ENCODE assay signal across 9 cellular contexts in the genomic region with DNA sequence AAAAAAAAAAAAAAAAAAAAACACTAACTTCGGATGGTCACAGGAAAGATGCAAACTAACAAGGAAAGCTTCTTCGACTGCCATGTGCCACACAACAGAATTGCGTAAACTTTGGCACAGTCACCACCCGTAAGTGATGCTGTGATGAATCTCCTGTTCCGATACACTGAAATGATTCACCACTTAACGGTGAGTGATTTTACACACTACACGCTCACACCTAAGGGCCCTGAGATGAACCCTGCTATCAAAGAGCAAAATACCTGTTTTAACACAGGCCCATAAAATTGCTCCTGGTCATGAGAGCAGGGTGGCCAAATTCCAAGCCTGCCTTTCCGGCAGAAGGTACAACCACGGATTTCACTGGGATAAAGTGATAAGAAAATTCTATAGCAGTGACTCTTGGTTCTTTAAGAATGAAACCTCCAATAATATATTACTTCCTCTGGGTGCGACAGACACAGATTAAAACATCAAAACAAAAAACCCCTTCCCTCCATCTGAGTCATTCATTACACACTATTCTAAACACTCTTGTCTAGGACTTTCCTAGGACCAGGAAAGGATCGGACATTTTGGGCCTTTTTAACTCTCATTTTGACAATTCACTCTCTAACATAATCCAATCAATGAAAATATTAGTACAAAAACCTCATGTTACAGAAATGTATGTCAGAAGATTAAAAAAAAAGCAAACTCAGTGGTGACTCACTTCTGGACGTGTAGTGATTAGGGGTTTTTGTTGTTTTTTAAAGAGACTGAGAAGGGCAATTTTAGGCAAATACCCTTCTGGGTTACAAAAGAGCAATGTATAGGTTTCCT. TPM values are rescaled to one million over a fixed set of nuclear protein-coding genes. Genes with fewer than 3 reads are reported as not detected.
A peak's percentile ranks its signal among the peaks of the same experiment; 100 is the strongest.
DNase-seq lines count a peak whose midpoint lies in the region; ATAC-seq and TF ChIP-seq lines count a peak whose summit lies in the region.
"Had no signal": no experiment of that assay in that cellular context is flagged by ENCODE, and none has a peak within 500 bp of the region (broad histone marks: within the 10 kb centered on the region; RNA-seq: fewer than 3 reads in every experiment).

No MANE protein-coding gene starts in this region.

- no peaks in the 10 kb centered on the region for H3K27me3 ChIP-seq in sigmoid colon
- H3K27me3 ChIP-seq: upper lobe of left lung had no signal

- H3K9me3 ChIP-seq in sigmoid colon = no peaks in the 10 kb centered on the region
- H3K9me3 ChIP-seq: upper lobe of left lung had no signal

- peak; percentile 14 for DNase-seq in activated gamma-delta T cell treated with anti-CD3 and anti-CD28 coated beads, Interleukin-2, amount 50 U/mL, for 16 hours (ENCODE audit: low read depth)
- DNase-seq in activated gamma-delta T cell (lab: John Stamatoyannopoulos, UW) = no peak
- DNase-seq in effector CD4-positive, alpha-beta T cell = peak; percentile 25
- DNase-seq in sigmoid colon = no peak
- no peak for DNase-seq in 8988T
- DNase-seq in SK-N-DZ (ENCODE audit: low spot score) = no peak
- DNase-seq: upper lobe of left lung had no signal

- TF ChIP-seq EP300 in sigmoid colon (IDR thresholded peaks at IDR 0.05) = no peak

- H3K4me3 ChIP-seq in sigmoid colon = peak overlapping the region in 1 of 4 donors; percentile 16
- H3K4me3 ChIP-seq: upper lobe of left lung had no signal

- TF ChIP-seq POLR2A in sigmoid colon (IDR thresholded peaks at IDR 0.05) = no peak

- H3K27ac ChIP-seq in sigmoid colon = peak overlapping the region; percentile 41 to 95 (median 91)

- H3K9me3 Mint-ChIP-seq in T-helper 1 cell treated with Interleukin-12 subunit alpha and Interleukin-12 subunit beta and Interleukin-4 antibody, amounts not matched to agents 30 μg/mL and 1 μg/mL, for 36 hours = no peaks in the 10 kb centered on the region

- intact Hi-C loops in sigmoid colon (cut with DNase I) = no loop called here

- H3K4me1 Mint-ChIP-seq in T-helper 1 cell treated with Interleukin-12 subunit alpha and Interleukin-12 subunit beta and Interleukin-4 antibody, amounts not matched to agents 30 μg/mL and 1 μg/mL, for 36 hours (ENCODE audit: low read depth) = peaks cover 33% of the 10 kb centered on the region

- H3K4me3 Mint-ChIP-seq in T-helper 1 cell treated with Interleukin-12 subunit alpha and Interleukin-12 subunit beta and Interleukin-4 antibody, amounts not matched to agents 30 μg/mL and 1 μg/mL, for 36 hours = peak overlapping the region; percentile 79

- no peaks in the 10 kb centered on the region for H3K27me3 Mint-ChIP-seq in T-helper 1 cell treated with Interleukin-12 subunit alpha and Interleukin-12 subunit beta and Interleukin-4 antibody, amounts not matched to agents 30 μg/mL and 1 μg/mL, for 36 hours (ENCODE audit: low read depth)

- peak; percentile 61 for ATAC-seq in HG02973 (IDR thresholded peaks at IDR 0.05; ENCODE audit: unreplicated experiment)

- H3K36me3 ChIP-seq in sigmoid colon = no peaks in the 10 kb centered on the region
- H3K36me3 ChIP-seq: upper lobe of left lung had no signal

- TF ChIP-seq CTCF in sigmoid colon (IDR thresholded peaks at IDR 0.05) = no peak

- peaks cover 12% of the 10 kb centered on the region for H3K36me3 Mint-ChIP-seq in T-helper 1 cell treated with Interleukin-12 subunit alpha and Interleukin-12 subunit beta and Interleukin-4 antibody, amounts not matched to agents 30 μg/mL and 1 μg/mL, for 36 hours (ENCODE audit: low read depth)

- WGBS in sigmoid colon, 2 donors = 9 to 29% methylated on average over 12 of the region's 12 CpGs

- peak overlapping the region; percentile 96 for H3K27ac Mint-ChIP-seq in T-helper 1 cell treated with Interleukin-12 subunit alpha and Interleukin-12 subunit beta and Interleukin-4 antibody, amounts not matched to agents 30 μg/mL and 1 μg/mL, for 36 hours

- peaks cover 0 to 98% (median 90%) of the 10 kb centered on the region in 4 donors for H3K4me1 ChIP-seq in sigmoid colon

RNA-seq across cellular contexts. Expression of a gene that starts 28.3 kb away (rescaled TPM):
- total RNA-seq in sigmoid colon = 100 to 1,000 TPM; 150 to 226 (median 210) TPM
- polyA plus RNA-seq in sigmoid colon = 10 to 100 TPM in 1 of 3 donors, 1 to 10 TPM in 2; 4.2 to 36.1 (median 6.0) TPM
- 1.8 and 8.6 TPM in 2 replicates for polyA plus RNA-seq in SK-N-DZ (2014; cell fraction: cytosol; rRNA removed)
- 2.1 and 3.5 TPM in 2 replicates for polyA plus RNA-seq in SK-N-DZ (2014; cell fraction: nucleus; rRNA removed)

Comparison
In these comparisons a context has a peak if more than half of its experiments do, and no peak if none do; other contexts are left out.
1. DNase-seq: peak in activated gamma-delta T cell treated with anti-CD3 and anti-CD28 coated beads, Interleukin-2, amount 50 U/mL, for 16 hours (single experiment) and effector CD4-positive, alpha-beta T cell (single experiment); none in activated gamma-delta T cell (single experiment), sigmoid colon (single experiment), 8988T (single experiment) and SK-N-DZ (single experiment).